8 cellular contexts compared by ENCODE assay signal in genomic region chr10:100373298-100374136, GRCh38. TPM values are rescaled to one million over a fixed set of nuclear protein-coding genes. Genes with fewer than 3 reads are reported as not detected.
DNase-seq lines count a peak whose midpoint lies in the region; TF ChIP-seq lines count a peak whose summit lies in the region.

No MANE protein-coding gene starts in this region.

- H3K4me3 ChIP-seq in GM06990 (replicated peaks; ENCODE audit: low read depth, low read length) (peak overlapping the region; percentile 59), SJSA1 (peak overlapping the region; percentile 44), suprapubic skin (peak overlapping the region; percentile 59)

- TF ChIP-seq POLR2A in suprapubic skin (IDR thresholded peaks at IDR 0.05), result peak in 1 of 2 donors; percentile 11

- H3K4me3 Mint-ChIP-seq in HFFc6, result no peak overlapping the region
- no peak overlapping the region for H3K4me3 Mint-ChIP-seq in activated naive CD4-positive, alpha-beta T cell treated with anti-CD3 and anti-CD28 coated beads, Interleukin-2, amount 10 ng/mL, durations not matched to agents 7 days and 5 days

- TF ChIP-seq CTCF in GM06990 (IDR thresholded peaks at IDR 0.05; ENCODE audit: insufficient read depth, low read length, poor library complexity, severe bottlenecking) (no peak), HFFc6 (IDR thresholded peaks at IDR 0.05) (no peak), suprapubic skin (IDR thresholded peaks at IDR 0.05) (no peak)

- no peaks in the 10 kb centered on the region for H3K36me3 ChIP-seq in GM06990 (ENCODE audit: control insufficient read depth, insufficient read depth, low read length)
- no peaks in the 10 kb centered on the region for H3K36me3 ChIP-seq in SJSA1
- no peaks in the 10 kb centered on the region for H3K36me3 ChIP-seq in suprapubic skin

- peaks cover 17% of the 10 kb centered on the region for H3K4me1 Mint-ChIP-seq in HFFc6 (ENCODE audit: low read depth)
- peaks cover 50% of the 10 kb centered on the region for H3K4me1 Mint-ChIP-seq in activated naive CD4-positive, alpha-beta T cell treated with anti-CD3 and anti-CD28 coated beads, Interleukin-2, amount 10 ng/mL, durations not matched to agents 7 days and 5 days

- DNase-seq in GM06990 (ENCODE audit: extremely low read depth, insufficient read length), result peak; percentile 91
- peak; percentile 99 for DNase-seq in HFFc6
- DNase-seq in NAMALWA (ENCODE audit: low spot score), result peak; percentile 95
- peak; percentile 97 to 98 for DNase-seq in SJSA1 (ENCODE audit: low read depth in 1 of 2, low spot score in 2 of 2)
- DNase-seq in activated naive CD4-positive, alpha-beta T cell treated with anti-CD3 and anti-CD28 coated beads, Interleukin-2, amount 10 ng/mL, durations not matched to agents 7 days and 5 days, result peak; percentile 97
- DNase-seq in glomerular endothelial cell (ENCODE audit: extremely low read depth, low read depth, low spot score), result peak; percentile 88
- DNase-seq in nucleus accumbens (lab: John Stamatoyannopoulos, UW), result peak; percentile 63 to 99 (median 98)
- DNase-seq in suprapubic skin (ENCODE audit: low spot score in 2 of 2), result peak; percentile 99

- no peaks in the 10 kb centered on the region for H3K9me3 Mint-ChIP-seq in HFFc6
- H3K9me3 Mint-ChIP-seq in activated naive CD4-positive, alpha-beta T cell treated with anti-CD3 and anti-CD28 coated beads, Interleukin-2, amount 10 ng/mL, durations not matched to agents 7 days and 5 days, result no peaks in the 10 kb centered on the region

- H3K27ac ChIP-seq in SJSA1 (peak overlapping the region; percentile 94), suprapubic skin (peak overlapping the region; percentile 96)

- H3K9me3 ChIP-seq in SJSA1 (replicated peaks) (no peaks in the 10 kb centered on the region), suprapubic skin (no peaks in the 10 kb centered on the region)

- no peak overlapping the region for H3K27ac Mint-ChIP-seq in HFFc6
- no peak overlapping the region for H3K27ac Mint-ChIP-seq in activated naive CD4-positive, alpha-beta T cell treated with anti-CD3 and anti-CD28 coated beads, Interleukin-2, amount 10 ng/mL, durations not matched to agents 7 days and 5 days

- CTCF ChIA-PET in activated naive CD4-positive, alpha-beta T cell treated with anti-CD3 and anti-CD28 coated beads, Interleukin-2, amount 10 ng/mL, durations not matched to agents 7 days and 5 days (lab: Charles Lee), result interaction anchor here (0.9 to 2.1 kb wide), 10 partner anchors 24 to 145 kb away, joined by 3 to 6 read pairs (median 4); no protein-coding TSS in a partner anchor

- no peaks in the 10 kb centered on the region for H3K27me3 Mint-ChIP-seq in HFFc6 (ENCODE audit: insufficient read depth)
- H3K27me3 Mint-ChIP-seq in activated naive CD4-positive, alpha-beta T cell treated with anti-CD3 and anti-CD28 coated beads, Interleukin-2, amount 10 ng/mL, durations not matched to agents 7 days and 5 days, result no peaks in the 10 kb centered on the region

- TF ChIP-seq EP300 in suprapubic skin (IDR thresholded peaks at IDR 0.05), result no peak

- H3K4me1 ChIP-seq in SJSA1 (replicated peaks) (peaks cover 37% of the 10 kb centered on the region), suprapubic skin (peaks cover 45% of the 10 kb centered on the region)

- WGBS in suprapubic skin, result under 1% methylated on average over 42 of the region's 44 CpGs

- H3K36me3 Mint-ChIP-seq in HFFc6 (ENCODE audit: low read depth), result no peaks in the 10 kb centered on the region
- peaks cover 3% of the 10 kb centered on the region for H3K36me3 Mint-ChIP-seq in activated naive CD4-positive, alpha-beta T cell treated with anti-CD3 and anti-CD28 coated beads, Interleukin-2, amount 10 ng/mL, durations not matched to agents 7 days and 5 days

- H3K27me3 ChIP-seq in GM06990 (replicated peaks; ENCODE audit: control insufficient read depth, insufficient read depth, low read length) (no peaks in the 10 kb centered on the region), SJSA1 (replicated peaks) (no peaks in the 10 kb centered on the region; the same call in 1 of the 2 replicates), suprapubic skin (no peaks in the 10 kb centered on the region)

RNA-seq across cellular contexts. Expression of gene SCD, which starts 26.5 kb away (rescaled TPM):
- total RNA-seq in HFFc6 (2021; fragmentation: NEBNext Ultra II Directional; extraction: Animal tissue kit (Norgen Biotek cat#: 25700)), result 10 to 100 TPM; 11.5 to 16.8 (median 14.9) TPM
- total RNA-seq in SJSA1 (2014; rRNA removed; shearing (Covaris generic)), result 37.0 and 41.8 TPM in 2 replicates
- total RNA-seq in glomerular endothelial cell (140 and 142 TPM in 2 replicates), suprapubic skin (10 to 100 TPM; 24.3 to 53.9 (median 49.7) TPM)

RNA-seq across cellular contexts. Expression of gene PKD2L1, which starts 43.5 kb away (rescaled TPM):
- not detected for total RNA-seq in HFFc6 (2021; fragmentation: NEBNext Ultra II Directional; extraction: Animal tissue kit (Norgen Biotek cat#: 25700))
- total RNA-seq in SJSA1 (2014; rRNA removed; shearing (Covaris generic)), result not detected in 2 replicates
- total RNA-seq in glomerular endothelial cell (not detected in 2 replicates), suprapubic skin (not detected)

Comparison
In these comparisons a context has a peak if more than half of its experiments do, and no peak if none do; other contexts are left out.
1. Peak in every context shown above with its lines: DNase-seq, H3K4me3 ChIP-seq and H3K27ac ChIP-seq.